Comparison of ENCODE assay signal across 9 cellular contexts in genomic region chr17:29707212-29707571, GRCh38.
DNase-seq lines count a peak whose midpoint lies in the region; ATAC-seq and TF ChIP-seq lines count a peak whose summit lies in the region.
"Had no signal": no experiment of that assay in that cellular context is flagged by ENCODE, and none has a peak within 500 bp of the region (broad histone marks: within the 10 kb centered on the region; RNA-seq: fewer than 3 reads in every experiment).

No MANE protein-coding gene starts in this region.

- no peak overlapping the region for H3K4me3 ChIP-seq in WERI-Rb-1 (ENCODE audit: low read depth, low read length)

- no peak for DNase-seq in activated CD4-positive, alpha-beta T cell treated with anti-CD3 and anti-CD28 coated beads, Interleukin-2, amount 10 ng/mL, durations not matched to agents 7 days and 5 days
- no peak for DNase-seq in activated CD4-positive, alpha-beta T cell treated with anti-CD3 and anti-CD28 coated beads for 4 hours
- DNase-seq in caudate nucleus (lab: John Stamatoyannopoulos, UW) (no peak), RPMI8226 (no peak), WERI-Rb-1 (no peak), MV-4-11 (lab: John Stamatoyannopoulos, UW) (no peak)
- no peak for DNase-seq in stimulated activated naive CD8-positive, alpha-beta T cell treated with anti-CD3 and anti-CD28 coated beads, Interleukin-15, amount 100 ng/mL, for 72 hours

- H3K9me3 Mint-ChIP-seq in activated CD4-positive, alpha-beta T cell treated with anti-CD3 and anti-CD28 coated beads, Interleukin-2, amount 10 ng/mL, durations not matched to agents 7 days and 5 days, result no peaks in the 10 kb centered on the region
- no peaks in the 10 kb centered on the region for H3K9me3 Mint-ChIP-seq in stimulated activated naive CD8-positive, alpha-beta T cell treated with anti-CD3 and anti-CD28 coated beads, Interleukin-15, amount 100 ng/mL, for 72 hours
- H3K9me3 Mint-ChIP-seq: nephron had no signal

- no peaks in the 10 kb centered on the region for H3K27me3 ChIP-seq in WERI-Rb-1 (ENCODE audit: insufficient read depth, low read depth, severe bottlenecking)

- H3K36me3 ChIP-seq in WERI-Rb-1, result no peaks in the 10 kb centered on the region; the same call in 1 of the 2 replicates

- TF ChIP-seq CTCF in WERI-Rb-1 (IDR thresholded peaks at IDR 0.05; ENCODE audit: low read depth, low read length), result no peak

- H3K9me3 ChIP-seq in WERI-Rb-1 (ENCODE audit: severe bottlenecking), result no peaks in the 10 kb centered on the region

- H3K27me3 Mint-ChIP-seq in activated CD4-positive, alpha-beta T cell treated with anti-CD3 and anti-CD28 coated beads, Interleukin-2, amount 10 ng/mL, durations not matched to agents 7 days and 5 days, result no peaks in the 10 kb centered on the region
- H3K27me3 Mint-ChIP-seq in stimulated activated naive CD8-positive, alpha-beta T cell treated with anti-CD3 and anti-CD28 coated beads, Interleukin-15, amount 100 ng/mL, for 72 hours, result no peaks in the 10 kb centered on the region

- CTCF ChIA-PET in activated CD4-positive, alpha-beta T cell treated with anti-CD3 and anti-CD28 coated beads, Interleukin-2, amount 10 ng/mL, durations not matched to agents 7 days and 5 days (lab: Charles Lee), result interaction anchor here (0.6 to 2.1 kb wide), 6 partner anchors 10 to 799 kb away, joined by 3 to 9 read pairs (median 4); no protein-coding TSS in a partner anchor

- peaks cover 57% of the 10 kb centered on the region for H3K4me1 Mint-ChIP-seq in activated CD4-positive, alpha-beta T cell treated with anti-CD3 and anti-CD28 coated beads, Interleukin-2, amount 10 ng/mL, durations not matched to agents 7 days and 5 days
- peaks cover 66% of the 10 kb centered on the region for H3K4me1 Mint-ChIP-seq in stimulated activated naive CD8-positive, alpha-beta T cell treated with anti-CD3 and anti-CD28 coated beads, Interleukin-15, amount 100 ng/mL, for 72 hours

- H3K27ac ChIP-seq in caudate nucleus (ENCODE audit: low read depth, low read length), result peak overlapping the region; percentile 75
- H3K27ac ChIP-seq in WERI-Rb-1, result no peak overlapping the region

- peak; percentile 7 for ATAC-seq in HG03439 (IDR thresholded peaks at IDR 0.05; ENCODE audit: unreplicated experiment)
- no peak for ATAC-seq in stimulated activated naive CD8-positive, alpha-beta T cell treated with anti-CD3 and anti-CD28 coated beads, Interleukin-15, amount 100 ng/mL, for 72 hours

- peak overlapping the region; percentile 100 for H3K27ac Mint-ChIP-seq in activated CD4-positive, alpha-beta T cell treated with anti-CD3 and anti-CD28 coated beads, Interleukin-2, amount 10 ng/mL, durations not matched to agents 7 days and 5 days
- H3K27ac Mint-ChIP-seq in stimulated activated naive CD8-positive, alpha-beta T cell treated with anti-CD3 and anti-CD28 coated beads, Interleukin-15, amount 100 ng/mL, for 72 hours, result peak overlapping the region; percentile 99
- H3K27ac Mint-ChIP-seq: nephron had no signal

- H3K4me3 Mint-ChIP-seq in activated CD4-positive, alpha-beta T cell treated with anti-CD3 and anti-CD28 coated beads, Interleukin-2, amount 10 ng/mL, durations not matched to agents 7 days and 5 days, result peak overlapping the region; percentile 83
- peak overlapping the region; percentile 83 to 87 for H3K4me3 Mint-ChIP-seq in stimulated activated naive CD8-positive, alpha-beta T cell treated with anti-CD3 and anti-CD28 coated beads, Interleukin-15, amount 100 ng/mL, for 72 hours
- H3K4me3 Mint-ChIP-seq: nephron had no signal

- POLR2A ChIA-PET in activated CD4-positive, alpha-beta T cell treated with anti-CD3 and anti-CD28 coated beads, Interleukin-2, amount 10 ng/mL, durations not matched to agents 7 days and 5 days (lab: Charles Lee), result no interaction called here

- H3K36me3 Mint-ChIP-seq in activated CD4-positive, alpha-beta T cell treated with anti-CD3 and anti-CD28 coated beads, Interleukin-2, amount 10 ng/mL, durations not matched to agents 7 days and 5 days (ENCODE audit: low read depth), result peaks cover 44% of the 10 kb centered on the region
